Comparison of ENCODE assay signal across 3 cellular contexts in the genomic region with DNA sequence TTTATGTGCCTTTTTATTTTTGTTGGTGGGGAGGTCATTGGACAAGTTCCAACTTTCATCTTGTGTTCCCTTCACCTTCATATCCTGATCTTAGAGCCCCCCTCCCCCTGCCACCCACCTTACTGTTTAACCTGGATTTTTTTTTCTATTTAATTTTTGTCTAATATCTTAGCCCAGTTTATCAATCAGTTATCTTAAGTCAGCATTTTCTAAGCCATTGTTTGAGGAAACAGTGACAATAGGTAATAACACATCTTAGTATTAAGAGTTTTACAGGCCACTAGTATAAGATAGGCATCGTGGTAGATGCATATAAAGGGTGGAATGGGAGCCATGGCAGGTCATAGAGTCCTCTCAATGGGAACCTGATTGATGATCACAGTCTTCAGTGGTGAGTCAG.
TF ChIP-seq lines count a peak whose summit lies in the region.

No MANE protein-coding gene starts in this region.

TF ChIP-seq in HepG2, 621 proteins besides CTCF, POLR2A, EP300 and RAD21:
- peak; percentile 46; the same call in 1 of the 2 replicates for TF ChIP-seq MAFF (IDR thresholded peaks at IDR 0.05; ENCODE audit: low read depth, low read length)
- peak; percentile 56 to 71 for TF ChIP-seq MAFK (conservative IDR thresholded peaks at IDR 0.05 in 1 of 2, IDR thresholded peaks at IDR 0.05 in 1 of 2; ENCODE audit: low read length in 2 of 2)
- no peak for TF ChIP-seq KAT8 (CRISPR knock-in tag; IDR thresholded peaks at IDR 0.05)
- TF ChIP-seq ZNF7 (CRISPR knock-in tag; IDR thresholded peaks at IDR 0.05), result no peak

TF ChIP-seq in WTC11, 78 proteins besides CTCF, POLR2A, EP300 and RAD21:
- no peak for TF ChIP-seq NR1H2 (CRISPR knock-in tag; IDR thresholded peaks at IDR 0.05)

TF ChIP-seq in GM12878, 131 proteins besides CTCF, POLR2A, EP300 and RAD21:
- no peak for TF ChIP-seq CBX3 (IDR thresholded peaks at IDR 0.05; ENCODE audit: borderline replicate concordance, low read depth)
